ENCODE assay signal across 14 cellular contexts in genomic region chr3:30766522-30766921, GRCh38.
DNase-seq lines count a peak whose midpoint lies in the region; ATAC-seq and TF ChIP-seq lines count a peak whose summit lies in the region.
"Had no signal": no experiment of that assay in that cellular context is flagged by ENCODE, and none has a peak within 500 bp of the region (broad histone marks: within the 10 kb centered on the region; RNA-seq: fewer than 3 reads in every experiment).

No MANE protein-coding gene starts in this region.

- no peak overlapping the region for H3K4me3 ChIP-seq in lower lobe of right lung
- H3K4me3 ChIP-seq: BLaER1, GM12878 had no signal

- no peak for TF ChIP-seq CTCF in lower lobe of right lung (IDR thresholded peaks at IDR 0.05)

- H3K9me3 ChIP-seq in lower lobe of right lung = no peaks in the 10 kb centered on the region
- H3K9me3 ChIP-seq: BLaER1 had no signal

- no peak for ATAC-seq in lower lobe of right lung
- no peak for ATAC-seq in HG02588 (IDR thresholded peaks at IDR 0.05; ENCODE audit: unreplicated experiment)
- ATAC-seq: GM12878 had no signal

- no peak overlapping the region for H3K27ac ChIP-seq in lower lobe of right lung
- H3K27ac ChIP-seq: BLaER1 had no signal

- no peaks in the 10 kb centered on the region for H3K27me3 ChIP-seq in lower lobe of right lung (ENCODE audit: low read depth)
- H3K27me3 ChIP-seq: BLaER1 had no signal

- intact Hi-C loops in lower lobe of right lung (cut with DNase I) = no loop called here

- H3K36me3 ChIP-seq in lower lobe of right lung = no peaks in the 10 kb centered on the region
- H3K36me3 ChIP-seq: BLaER1 had no signal

- DNase-seq in NCI-H748 (lab: John Stamatoyannopoulos, UW; ENCODE audit: unreplicated experiment) = peak; percentile 0
- DNase-seq in NCI-H748 treated with DMSO at 0.1 percent for 48 hours (lab: John Stamatoyannopoulos, UW) = no peak
- peak; percentile 70 for DNase-seq in NCI-H82 treated with DMSO at 0.1 percent for 48 hours (lab: John Stamatoyannopoulos, UW; ENCODE audit: unreplicated experiment)
- peak; percentile 14 for DNase-seq in pons (ENCODE audit: low spot score)
- no peak for DNase-seq in lower lobe of right lung
- no peak for DNase-seq in SKM-1 (lab: John Stamatoyannopoulos, UW; ENCODE audit: unreplicated experiment)
- DNase-seq: 8988T; CD4-positive, alpha-beta memory T cell; DMS79 treated with DMSO at 0.1 percent for 48 hours; GF-D8; H9 had no signal

- H3K4me1 ChIP-seq in lower lobe of right lung = no peaks in the 10 kb centered on the region
- H3K4me1 ChIP-seq: BLaER1 had no signal

Comparison
In these comparisons a context has a peak if more than half of its experiments do, and no peak if none do; other contexts are left out.
1. DNase-seq: peak in NCI-H748 (single experiment), NCI-H82 treated with DMSO at 0.1 percent for 48 hours (single experiment) and pons (single experiment); none in NCI-H748 treated with DMSO at 0.1 percent for 48 hours (single experiment), lower lobe of right lung (single experiment) and SKM-1 (single experiment).